8 cellular contexts compared by ENCODE assay signal in the genomic region with DNA sequence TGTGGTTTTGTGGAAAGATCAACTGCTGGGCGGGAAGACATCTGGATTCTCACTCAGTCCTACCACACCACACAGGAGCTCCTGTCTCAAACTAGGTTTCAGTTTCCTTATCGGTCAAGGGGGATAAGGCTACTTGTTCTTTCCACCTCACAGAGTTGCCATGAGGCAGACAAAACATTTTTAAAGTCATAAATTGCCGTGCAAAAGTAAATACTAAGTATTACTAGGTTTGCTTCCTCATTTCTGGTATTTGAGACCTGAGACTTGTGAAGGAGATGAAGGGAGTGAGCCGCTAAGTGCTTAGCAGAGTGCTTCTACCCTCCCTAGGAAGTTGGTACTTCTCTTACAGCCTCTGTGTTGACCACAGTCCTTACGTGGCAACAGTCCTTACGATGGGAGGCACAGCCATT. TPM values are rescaled to one million over a fixed set of nuclear protein-coding genes. Genes with fewer than 3 reads are reported as not detected.
DNase-seq lines count a peak whose midpoint lies in the region; ATAC-seq and TF ChIP-seq lines count a peak whose summit lies in the region.

No MANE protein-coding gene starts in this region.

- dilution Hi-C loops in IMR-90 (cut with HindIII; ENCODE audit: low sequenced_read_pairs, unreplicated experiment) = no loop called here

- no peak for TF ChIP-seq RAD21 in IMR-90 (IDR thresholded peaks at IDR 0.05; ENCODE audit: low read length)
- no peak for TF ChIP-seq RAD21 in liver (IDR thresholded peaks at IDR 0.05)

- H3K27me3 ChIP-seq in IMR-90 (ENCODE audit: control insufficient read depth, insufficient read depth, low read length) (no peaks in the 10 kb centered on the region), liver (ENCODE audit: control insufficient read depth in 4 of 4, insufficient read depth in 4 of 4, low read length in 3 of 4) (no peaks in the 10 kb centered on the region), upper lobe of left lung (no peaks in the 10 kb centered on the region)

- H3K56ac ChIP-seq in IMR-90 (ENCODE audit: extremely low read depth, insufficient read depth, low read length) = no peak overlapping the region

- peak; percentile 58 for DNase-seq in GF-D8 (lab: John Stamatoyannopoulos, UW)
- peak; percentile 7 for DNase-seq in IMR-90
- DNase-seq in activated naive CD8-positive, alpha-beta T cell treated with anti-CD3 and anti-CD28 coated beads for 36 hours = no peak
- no peak for DNase-seq in upper lobe of left lung
- no peak for DNase-seq in NCI-H146 treated with DMSO at 0.1 percent for 48 hours (lab: John Stamatoyannopoulos, UW; ENCODE audit: unreplicated experiment)
- no peak for DNase-seq in NCI-H345 (lab: John Stamatoyannopoulos, UW)

- POLR2A ChIA-PET in IMR-90 (lab: Charles Lee; ENCODE audit: unreplicated experiment) = interaction anchor here (0.7 kb wide), 1 partner anchor 7 kb away, joined by 3 read pairs; no protein-coding TSS in a partner anchor

- no peak overlapping the region for H2BK120ac ChIP-seq in IMR-90 (ENCODE audit: low read depth, low read length)

- TF ChIP-seq CTCF in IMR-90 (conservative IDR thresholded peaks at IDR 0.05; ENCODE audit: low read depth, low read length) = no peak
- TF ChIP-seq CTCF in liver (IDR thresholded peaks at IDR 0.05; ENCODE audit: low read depth, low read length, missing input control) = no peak
- TF ChIP-seq CTCF in upper lobe of left lung (IDR thresholded peaks at IDR 0.05) = no peak

- H3K79me1 ChIP-seq in IMR-90 (ENCODE audit: low read depth in 1 of 2, low read length in 2 of 2) = peaks cover 16 to 21% of the 10 kb centered on the region in 2 experiments

- ATAC-seq in GM21447 (IDR thresholded peaks at IDR 0.05; ENCODE audit: unreplicated experiment) (peak; percentile 31), IMR-90 (ENCODE audit: low read depth) (no peak), upper lobe of left lung (ENCODE audit: low FRiP score in 2 of 2) (no peak)

- H3K4ac ChIP-seq in IMR-90 (ENCODE audit: low read depth, low read length) = no peak overlapping the region

- H3K4me1 Mint-ChIP-seq in activated naive CD8-positive, alpha-beta T cell treated with anti-CD3 and anti-CD28 coated beads for 36 hours = peaks cover 27% of the 10 kb centered on the region

- no peak overlapping the region for H2BK5ac ChIP-seq in IMR-90 (ENCODE audit: low read depth, low read length, poor library complexity, severe bottlenecking)

- H3K4me3 Mint-ChIP-seq in activated naive CD8-positive, alpha-beta T cell treated with anti-CD3 and anti-CD28 coated beads for 36 hours = peak overlapping the region; percentile 94

- no peaks in the 10 kb centered on the region for H3K9me3 Mint-ChIP-seq in activated naive CD8-positive, alpha-beta T cell treated with anti-CD3 and anti-CD28 coated beads for 36 hours

- H2BK20ac ChIP-seq in IMR-90 (ENCODE audit: low read depth, low read length) = no peak overlapping the region

- no CpG with 5 or more reads among the region's 6 CpGs for WGBS in IMR-90 (ENCODE audit: extremely low coverage in 2 of 2, insufficient read length in 1 of 2), 2 experiments
- WGBS in liver = 21% methylated on average over 6 of the region's 6 CpGs
- WGBS in upper lobe of left lung, 2 donors = 29 to 34% methylated on average over 6 of the region's 6 CpGs

- no peak overlapping the region for H2BK15ac ChIP-seq in IMR-90 (ENCODE audit: low read depth, low read length)

- peaks cover 24% of the 10 kb centered on the region for H3K36me3 Mint-ChIP-seq in activated naive CD8-positive, alpha-beta T cell treated with anti-CD3 and anti-CD28 coated beads for 36 hours

- H3K4me3 ChIP-seq in IMR-90 (ENCODE audit: insufficient read depth, low read depth, low read length) (no peak overlapping the region; the same call in 1 of the 2 replicates), liver (ENCODE audit: low read depth in 1 of 3, low read length in 3 of 3) (peak overlapping the region; percentile 84 to 96 (median 85)), upper lobe of left lung (peak overlapping the region; percentile 85 to 93 (median 92))

- H3K9ac ChIP-seq in IMR-90 (ENCODE audit: low read depth, low read length) = peak overlapping the region; percentile 29; the same call in 1 of the 2 replicates
- peak overlapping the region; percentile 87 to 95 for H3K9ac ChIP-seq in liver (ENCODE audit: low read depth in 1 of 2, low read length in 2 of 2)

- H4K91ac ChIP-seq in IMR-90 (ENCODE audit: insufficient read depth, low read depth, low read length) = no peak overlapping the region

- peak overlapping the region; percentile 79 for H3K23ac ChIP-seq in IMR-90 (ENCODE audit: low read depth, low read length)

- TF ChIP-seq POLR2A in IMR-90 (IDR thresholded peaks at IDR 0.05; ENCODE audit: low read depth, low read length) (no peak), upper lobe of left lung (IDR thresholded peaks at IDR 0.05) (peak in 1 of 4 donors; percentile 21)

- no peak overlapping the region for H4K5ac ChIP-seq in IMR-90 (ENCODE audit: low read depth, low read length)

- no peaks in the 10 kb centered on the region for H3K27me3 Mint-ChIP-seq in activated naive CD8-positive, alpha-beta T cell treated with anti-CD3 and anti-CD28 coated beads for 36 hours

- H3K4me2 ChIP-seq in IMR-90 (ENCODE audit: low read depth, low read length) = peak overlapping the region; percentile 94

- H3K4me1 ChIP-seq in IMR-90 (ENCODE audit: control insufficient read depth, insufficient read depth, low read length) (peaks cover 6% of the 10 kb centered on the region; the same call in 1 of the 2 replicates), liver (ENCODE audit: control insufficient read depth in 4 of 4, insufficient read depth in 4 of 4, low read length in 3 of 4) (peaks cover 2 to 46% (median 26%) of the 10 kb centered on the region in 4 donors), upper lobe of left lung (peaks cover 27 to 40% (median 36%) of the 10 kb centered on the region in 4 donors)

- in situ Hi-C loops in IMR-90 (cut with MboI; ENCODE audit: low sequenced_read_pairs) = loop anchor here (25.0 kb wide), 2 partner anchors 234 to 434 kb away; a partner anchor contains a TSS

- H3K18ac ChIP-seq in IMR-90 (ENCODE audit: low read depth, low read length) = no peak overlapping the region

- no peak overlapping the region for H3K27ac ChIP-seq in IMR-90 (ENCODE audit: insufficient read depth, low read length)
- H3K27ac ChIP-seq in liver (ENCODE audit: low read depth in 1 of 2, low read length in 2 of 2) = peak overlapping the region; percentile 85 to 95
- peak overlapping the region; percentile 96 to 97 (median 97) for H3K27ac ChIP-seq in upper lobe of left lung

- BruUV-seq in IMR-90 (replicated peaks; lab: Mats Ljungman, UMichigan) = no TSS peak

- H3K14ac ChIP-seq in IMR-90 (replicated peaks; ENCODE audit: low read depth, low read length) = no peak overlapping the region

- no peak overlapping the region for H2AK9ac ChIP-seq in IMR-90 (replicated peaks; ENCODE audit: low read depth, low read length, poor library complexity)

- intact Hi-C loops in IMR-90 (cut with micrococcal nuclease) = loop anchor here (5.0 kb wide), 1 partner anchor 444 kb away; a partner anchor contains a TSS

- H3K36me3 ChIP-seq in IMR-90 (ENCODE audit: control insufficient read depth, insufficient read depth, low read length) = peaks cover 9% of the 10 kb centered on the region
- H3K36me3 ChIP-seq in liver (ENCODE audit: control insufficient read depth in 4 of 4, insufficient read depth in 3 of 4, low read depth in 1 of 4, low read length in 3 of 4) = peaks cover 0 to 24% (median 20%) of the 10 kb centered on the region in 4 donors
- H3K36me3 ChIP-seq in upper lobe of left lung = peaks cover 16 to 26% (median 19%) of the 10 kb centered on the region in 4 donors

- H2AK5ac ChIP-seq in IMR-90 (ENCODE audit: low read depth, low read length) = 0 out of 2 replicates have a peak overlapping the region, but pooled peaks have one; percentile 44

- H4K20me1 ChIP-seq in IMR-90 (ENCODE audit: insufficient read depth, low read length) = no peaks in the 10 kb centered on the region; the same call in 1 of the 2 replicates

- H3K9me3 ChIP-seq in IMR-90 (ENCODE audit: control insufficient read depth, insufficient read depth, low read length) (no peaks in the 10 kb centered on the region), liver (ENCODE audit: control insufficient read depth in 4 of 4, low read length in 3 of 4) (no peaks in the 10 kb centered on the region), upper lobe of left lung (no peaks in the 10 kb centered on the region)

- TF ChIP-seq EP300 in upper lobe of left lung (IDR thresholded peaks at IDR 0.05) = no peak

- peaks cover 3% of the 10 kb centered on the region for H3K9me1 ChIP-seq in IMR-90 (ENCODE audit: insufficient read depth, low read length)

- CTCF ChIA-PET in IMR-90 (lab: Yijun Ruan, JAX) = no interaction called here

- peak overlapping the region in 1 of 2 experiments; percentile 35; a peak in 1 of 4 replicates for H4K8ac ChIP-seq in IMR-90 (ENCODE audit: low read depth in 2 of 2, low read length in 2 of 2)

- peak overlapping the region; percentile 95 for H3K27ac Mint-ChIP-seq in activated naive CD8-positive, alpha-beta T cell treated with anti-CD3 and anti-CD28 coated beads for 36 hours

- peak overlapping the region; percentile 98 for H2AFZ ChIP-seq in IMR-90 (replicated peaks; ENCODE audit: low read length, poor library complexity)

TF ChIP-seq in IMR-90, 13 proteins besides CTCF, POLR2A, EP300 and RAD21:
- TF ChIP-seq BHLHE40 (IDR thresholded peaks at IDR 0.05; ENCODE audit: low read depth, low read length) = no peak

TF ChIP-seq in liver, 16 proteins besides CTCF, POLR2A, EP300 and RAD21 (continues in another document):
- TF ChIP-seq, protein P1, sequence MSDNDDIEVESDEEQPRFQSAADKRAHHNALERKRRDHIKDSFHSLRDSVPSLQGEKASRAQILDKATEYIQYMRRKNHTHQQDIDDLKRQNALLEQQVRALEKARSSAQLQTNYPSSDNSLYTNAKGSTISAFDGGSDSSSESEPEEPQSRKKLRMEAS (IDR thresholded peaks at IDR 0.05) = no peak

RNA-seq across cellular contexts. Expression of a gene that starts 1.5 kb away (rescaled TPM):
- total RNA-seq in IMR-90 (2012; rRNA removed) (91.6 and 93.0 TPM in 2 replicates), liver (100 to 1,000 TPM in 1 of 2 donors, 10 to 100 TPM in 1; 57.5 to 178 TPM), upper lobe of left lung (100 to 1,000 TPM in 1 of 6 donors, 10 to 100 TPM in 5; 70.0 to 116 (median 94.3) TPM)
- polyA plus RNA-seq in IMR-90 (2012; rRNA removed) (52.7 and 57.9 TPM in 2 replicates), liver (100 to 1,000 TPM; 109 to 111 TPM)
- polyA plus RNA-seq in IMR-90 (2012; cell fraction: cytosol; rRNA removed) = 18.5 and 28.9 TPM in 2 replicates
- 7.1 and 26.9 TPM in 2 replicates for polyA plus RNA-seq in IMR-90 (2012; cell fraction: nucleus; rRNA removed; ENCODE audit: low replicate concordance)
- 100 to 1,000 TPM; 146 TPM for total RNA-seq in activated naive CD8-positive, alpha-beta T cell treated with anti-CD3 and anti-CD28 coated beads for 36 hours

RNA-seq across cellular contexts. Expression of a gene that starts 36.0 kb away (rescaled TPM):
- 7.2 and 9.3 TPM in 2 replicates for total RNA-seq in IMR-90 (2012; rRNA removed)
- polyA plus RNA-seq in IMR-90 (2012; rRNA removed) = 8.8 and 9.0 TPM in 2 replicates
- 4.7 and 6.7 TPM in 2 replicates for polyA plus RNA-seq in IMR-90 (2012; cell fraction: cytosol; rRNA removed)
- polyA plus RNA-seq in IMR-90 (2012; cell fraction: nucleus; rRNA removed; ENCODE audit: low replicate concordance) = 6.3 and 15.8 TPM in 2 replicates
- total RNA-seq in activated naive CD8-positive, alpha-beta T cell treated with anti-CD3 and anti-CD28 coated beads for 36 hours = 10 to 100 TPM; 57.2 to 72.5 TPM
- 10 to 100 TPM in 1 of 2 donors, 1 to 10 TPM in 1; 8.5 to 26.8 TPM for total RNA-seq in liver
- 1 to 10 TPM; 6.3 to 9.8 TPM for polyA plus RNA-seq in liver
- 10 to 100 TPM; 14.7 to 56.2 (median 19.0) TPM for total RNA-seq in upper lobe of left lung

Comparison
In these comparisons a context has a peak if more than half of its experiments do, and no peak if none do; other contexts are left out.
1. DNase-seq: peak in GF-D8 (single experiment) and IMR-90 (single experiment); none in activated naive CD8-positive, alpha-beta T cell treated with anti-CD3 and anti-CD28 coated beads for 36 hours (single experiment), upper lobe of left lung (0 of 2), NCI-H146 treated with DMSO at 0.1 percent for 48 hours (single experiment) and NCI-H345 (single experiment).